ENCODE assay signal across 33 cellular contexts in genomic region chr2:145573608-145574007, GRCh38.
"Had no signal": no experiment of that assay in that cellular context is flagged by ENCODE, and none has a peak within 500 bp of the region (broad histone marks: within the 10 kb centered on the region; RNA-seq: fewer than 3 reads in every experiment).

No MANE protein-coding gene starts in this region.

- H3K9me3 Mint-ChIP-seq: activated B cell treated with CpG ODN at 0.5 μM for 24 hours; activated CD4-positive, alpha-beta memory T cell treated with anti-CD3 and anti-CD28 coated beads for 36 hours; activated CD4-positive, alpha-beta T cell treated with anti-CD3 and anti-CD28 coated beads, Interleukin-2, amount 10 ng/mL, durations not matched to agents 24 days and 14 days; activated CD8-positive, alpha-beta T cell treated with anti-CD3 and anti-CD28 coated beads for 36 hours; activated naive CD4-positive, alpha-beta T cell treated with anti-CD3 and anti-CD28 coated beads, Interleukin-2, amount 10 ng/mL, durations not matched to agents 7 days and 5 days; activated naive CD8-positive, alpha-beta T cell treated with anti-CD3 and anti-CD28 coated beads, Interleukin-2, amount 10 ng/mL, durations not matched to agents 7 days and 5 days; activated T-helper 2 cell treated with anti-CD3 and anti-CD28 coated beads, Interferon-gamma antibody, Interleukin-2, Interleukin-4, amounts not matched to agents 10 μg/mL and 5 μg/mL and 100 μg/mL, durations not matched to agents 14 hours and 24 hours and 36 hours; T-helper 1 cell treated with Interleukin-12 subunit alpha and Interleukin-12 subunit beta and Interleukin-4 antibody, amounts not matched to agents 30 μg/mL and 1 μg/mL, for 36 hours; T-helper 2 cell treated with Interferon-gamma antibody and Interleukin-4, amounts not matched to agents 5 μg/mL and 100 μg/mL, for 36 hours had no signal

- H3K27ac Mint-ChIP-seq: activated B cell treated with CpG ODN at 0.5 μM for 24 hours; activated CD4-positive, alpha-beta memory T cell treated with anti-CD3 and anti-CD28 coated beads for 36 hours; activated CD4-positive, alpha-beta T cell treated with anti-CD3 and anti-CD28 coated beads, Interleukin-2, amount 10 ng/mL, durations not matched to agents 24 days and 14 days; activated CD8-positive, alpha-beta T cell treated with anti-CD3 and anti-CD28 coated beads for 36 hours; activated naive CD4-positive, alpha-beta T cell treated with anti-CD3 and anti-CD28 coated beads, Interleukin-2, amount 10 ng/mL, durations not matched to agents 7 days and 5 days; activated naive CD4-positive, alpha-beta T cell treated with anti-CD3 and anti-CD28 coated beads, Interleukin-2, amount 50 U/mL, for 24 hours; activated naive CD8-positive, alpha-beta T cell; activated naive CD8-positive, alpha-beta T cell treated with anti-CD3 and anti-CD28 coated beads, Interleukin-2, amount 10 ng/mL, durations not matched to agents 7 days and 5 days; activated naive CD8-positive, alpha-beta T cell treated with anti-CD3 and anti-CD28 coated beads, Interleukin-2, amount 50 U/mL, for 24 hours; activated T-helper 2 cell treated with anti-CD3 and anti-CD28 coated beads, Interferon-gamma antibody, Interleukin-2, Interleukin-4, amounts not matched to agents 10 μg/mL and 5 μg/mL and 100 μg/mL, durations not matched to agents 14 hours and 24 hours and 36 hours; T-helper 1 cell treated with Interleukin-12 subunit alpha and Interleukin-12 subunit beta and Interleukin-4 antibody, amounts not matched to agents 30 μg/mL and 1 μg/mL, for 36 hours; T-helper 2 cell treated with Interferon-gamma antibody and Interleukin-4, amounts not matched to agents 5 μg/mL and 100 μg/mL, for 36 hours had no signal

- H3K4me3 ChIP-seq: body of pancreas, breast epithelium had no signal

- H3K27me3 Mint-ChIP-seq: activated B cell treated with CpG ODN at 0.5 μM for 24 hours; activated CD4-positive, alpha-beta memory T cell treated with anti-CD3 and anti-CD28 coated beads for 36 hours; activated CD4-positive, alpha-beta T cell treated with anti-CD3 and anti-CD28 coated beads, Interleukin-2, amount 10 ng/mL, durations not matched to agents 24 days and 14 days; activated CD8-positive, alpha-beta T cell treated with anti-CD3 and anti-CD28 coated beads for 36 hours; activated naive CD4-positive, alpha-beta T cell treated with anti-CD3 and anti-CD28 coated beads, Interleukin-2, amount 10 ng/mL, durations not matched to agents 7 days and 5 days; activated naive CD4-positive, alpha-beta T cell treated with anti-CD3 and anti-CD28 coated beads, Interleukin-2, amount 50 U/mL, for 24 hours; activated naive CD8-positive, alpha-beta T cell; activated naive CD8-positive, alpha-beta T cell treated with anti-CD3 and anti-CD28 coated beads, Interleukin-2, amount 10 ng/mL, durations not matched to agents 7 days and 5 days had no signal

- DNase-seq: activated B cell treated with CpG ODN at 0.5 μM for 24 hours; activated CD4-positive, alpha-beta memory T cell treated with anti-CD3 and anti-CD28 coated beads for 36 hours; activated CD4-positive, alpha-beta T cell treated with anti-CD3 and anti-CD28 coated beads for 4 hours; activated CD4-positive, alpha-beta T cell treated with anti-CD3 and anti-CD28 coated beads, Interleukin-2, amount 10 ng/mL, durations not matched to agents 24 days and 14 days; activated CD4-positive, alpha-beta T cell treated with anti-CD3 and anti-CD28 coated beads, Interleukin-2, amount 50 U/mL, for 1 hour; activated CD4-positive, alpha-beta T cell treated with anti-CD3 and anti-CD28 coated beads, Interleukin-2, amount 50 U/mL, for 4 hours; activated CD4-positive, CD25-positive, alpha-beta regulatory T cell treated with anti-CD3 and anti-CD28 coated beads, Interleukin-2, amount 50 U/mL, for 72 hours; activated CD8-positive, alpha-beta memory T cell treated with anti-CD3 and anti-CD28 coated beads, Interleukin-2, amount 50 U/mL, for 4 hours; activated CD8-positive, alpha-beta T cell treated with anti-CD3 and anti-CD28 coated beads for 36 hours; activated effector memory CD4-positive, alpha-beta T cell treated with Interleukin-2 at 50 U/mL for 16 hours; activated gamma-delta T cell; activated naive CD4-positive, alpha-beta T cell treated with anti-CD3 and anti-CD28 coated beads, Interleukin-2, amount 10 ng/mL, durations not matched to agents 7 days and 5 days; activated naive CD4-positive, alpha-beta T cell treated with Interleukin-2 at 50 U/mL for 16 hours; activated naive CD8-positive, alpha-beta T cell treated with anti-CD3 and anti-CD28 coated beads, Interleukin-2, amount 10 ng/mL, durations not matched to agents 7 days and 5 days; activated naive CD8-positive, alpha-beta T cell treated with anti-CD3 and anti-CD28 coated beads, Interleukin-2, amount 50 U/mL, for 24 hours; activated T-cell treated with anti-CD3 and anti-CD28 coated beads for 4 hours; activated T-cell treated with anti-CD3 and anti-CD28 coated beads, Interleukin-2, amount 50 U/mL, for 1 hour; activated T-cell treated with anti-CD3 and anti-CD28 coated beads, Interleukin-2, amount 50 U/mL, for 4 hours; amniotic stem cell; aorta; body of pancreas; brain microvascular endothelial cell; central memory CD4-positive, alpha-beta T cell; T-helper 1 cell; T-helper 2 cell; T-helper 9 cell had no signal

- H3K27me3 ChIP-seq: body of pancreas, brain microvascular endothelial cell, breast epithelium had no signal

- H3K36me3 Mint-ChIP-seq: activated CD4-positive, alpha-beta memory T cell treated with anti-CD3 and anti-CD28 coated beads for 36 hours; activated naive CD4-positive, alpha-beta T cell treated with anti-CD3 and anti-CD28 coated beads, Interleukin-2, amount 10 ng/mL, durations not matched to agents 7 days and 5 days; activated naive CD4-positive, alpha-beta T cell treated with anti-CD3 and anti-CD28 coated beads, Interleukin-2, amount 50 U/mL, for 24 hours; activated naive CD8-positive, alpha-beta T cell; activated naive CD8-positive, alpha-beta T cell treated with anti-CD3 and anti-CD28 coated beads, Interleukin-2, amount 10 ng/mL, durations not matched to agents 7 days and 5 days had no signal

- H3K4me1 ChIP-seq: body of pancreas, breast epithelium had no signal

- ATAC-seq: activated CD8-positive, alpha-beta T cell treated with anti-CD3 and anti-CD28 coated beads for 36 hours; activated naive CD8-positive, alpha-beta T cell treated with anti-CD3 and anti-CD28 coated beads, Interleukin-2, amount 50 U/mL, for 24 hours; activated T-cell treated with anti-CD3 and anti-CD28 coated beads, Interleukin-2, amount 50 U/mL, for 4 hours; body of pancreas had no signal

- H3K9me3 ChIP-seq: body of pancreas, breast epithelium had no signal

- H3K27ac ChIP-seq: body of pancreas, brain microvascular endothelial cell, breast epithelium, VCaP had no signal

- H3K4me3 Mint-ChIP-seq: activated B cell treated with CpG ODN at 0.5 μM for 24 hours; activated CD4-positive, alpha-beta memory T cell treated with anti-CD3 and anti-CD28 coated beads for 36 hours; activated CD4-positive, alpha-beta T cell treated with anti-CD3 and anti-CD28 coated beads, Interleukin-2, amount 10 ng/mL, durations not matched to agents 24 days and 14 days; activated CD8-positive, alpha-beta T cell treated with anti-CD3 and anti-CD28 coated beads for 36 hours; activated naive CD4-positive, alpha-beta T cell treated with anti-CD3 and anti-CD28 coated beads, Interleukin-2, amount 10 ng/mL, durations not matched to agents 7 days and 5 days; activated naive CD4-positive, alpha-beta T cell treated with anti-CD3 and anti-CD28 coated beads, Interleukin-2, amount 50 U/mL, for 24 hours; activated naive CD8-positive, alpha-beta T cell; activated naive CD8-positive, alpha-beta T cell treated with anti-CD3 and anti-CD28 coated beads, Interleukin-2, amount 10 ng/mL, durations not matched to agents 7 days and 5 days; activated naive CD8-positive, alpha-beta T cell treated with anti-CD3 and anti-CD28 coated beads, Interleukin-2, amount 50 U/mL, for 24 hours; activated T-cell treated with anti-CD3 and anti-CD28 coated beads, Interleukin-2, amount 50 U/mL, for 4 hours; T-helper 1 cell treated with Interleukin-12 subunit alpha and Interleukin-12 subunit beta and Interleukin-4 antibody, amounts not matched to agents 30 μg/mL and 1 μg/mL, for 36 hours; T-helper 2 cell treated with Interferon-gamma antibody and Interleukin-4, amounts not matched to agents 5 μg/mL and 100 μg/mL, for 36 hours had no signal

- H3K36me3 ChIP-seq: brain microvascular endothelial cell, breast epithelium had no signal

- H3K4me1 Mint-ChIP-seq: activated CD4-positive, alpha-beta T cell treated with anti-CD3 and anti-CD28 coated beads, Interleukin-2, amount 10 ng/mL, durations not matched to agents 24 days and 14 days; activated naive CD4-positive, alpha-beta T cell treated with anti-CD3 and anti-CD28 coated beads, Interleukin-2, amount 10 ng/mL, durations not matched to agents 7 days and 5 days; activated naive CD4-positive, alpha-beta T cell treated with anti-CD3 and anti-CD28 coated beads, Interleukin-2, amount 50 U/mL, for 24 hours; activated naive CD8-positive, alpha-beta T cell treated with anti-CD3 and anti-CD28 coated beads, Interleukin-2, amount 10 ng/mL, durations not matched to agents 7 days and 5 days; activated naive CD8-positive, alpha-beta T cell treated with anti-CD3 and anti-CD28 coated beads, Interleukin-2, amount 50 U/mL, for 24 hours had no signal
